Comparison of ENCODE assay signal across 8 cellular contexts in the genomic region with DNA sequence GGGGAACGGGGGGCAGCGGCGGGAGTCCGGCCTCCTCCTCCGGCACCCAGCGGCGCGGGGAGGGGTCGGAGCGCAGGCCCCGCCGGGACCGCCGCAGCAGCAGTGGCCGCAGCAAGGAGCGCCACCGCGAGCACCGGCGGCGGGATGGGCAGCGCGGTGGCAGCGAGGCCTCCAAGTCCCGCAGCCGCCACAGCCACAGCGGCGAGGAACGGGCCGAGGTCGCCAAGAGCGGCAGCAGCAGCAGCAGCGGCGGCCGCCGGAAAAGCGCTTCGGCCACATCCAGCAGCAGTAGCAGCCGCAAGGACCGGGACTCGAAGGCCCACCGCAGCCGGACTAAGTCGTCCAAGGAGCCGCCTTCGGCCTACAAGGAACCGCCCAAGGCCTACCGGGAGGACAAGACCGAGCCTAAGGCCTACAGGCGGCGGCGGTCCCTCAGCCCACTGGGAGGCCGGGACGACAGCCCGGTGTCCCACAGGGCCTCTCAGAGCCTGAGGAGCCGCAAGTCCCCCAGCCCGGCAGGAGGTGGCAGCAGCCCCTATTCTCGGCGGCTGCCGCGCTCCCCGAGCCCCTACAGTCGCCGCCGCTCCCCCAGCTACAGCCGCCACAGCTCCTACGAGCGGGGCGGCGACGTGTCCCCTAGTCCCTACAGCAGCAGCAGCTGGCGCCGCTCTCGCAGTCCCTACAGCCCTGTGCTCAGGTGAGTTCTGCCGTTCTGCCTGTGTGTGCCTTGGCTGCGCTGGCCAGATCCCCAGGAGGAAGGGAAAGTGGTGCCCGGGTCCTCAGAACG. TPM values are rescaled to one million over a fixed set of nuclear protein-coding genes. Genes with fewer than 3 reads are reported as not detected.
DNase-seq lines count a peak whose midpoint lies in the region; ATAC-seq, FAIRE-seq and TF ChIP-seq lines count a peak whose summit lies in the region.

No MANE protein-coding gene starts in this region.

- intact Hi-C loops in pancreas (cut with DNase I) = loop anchor here in 1 of 3 donors (5.0 kb wide), 2 partner anchors 41 to 101 kb away; no protein-coding TSS in a partner anchor
- intact Hi-C loops in tibial artery (cut with DNase I; ENCODE audit: low total_unique reads) = loop anchor here (10.0 kb wide), 1 partner anchor 183 kb away; a partner anchor contains a TSS

- H3K27me3 ChIP-seq in SJSA1 (replicated peaks) (no peaks in the 10 kb centered on the region), pancreas (no peaks in the 10 kb centered on the region), tibial artery (no peaks in the 10 kb centered on the region)

- ATAC-seq in GM19452 (IDR thresholded peaks at IDR 0.05; ENCODE audit: unreplicated experiment) (peak; percentile 35), pancreas (peak; percentile 22 to 47 (median 44))

- H3K27me3 Mint-ChIP-seq in glutamatergic neuron (ENCODE audit: unreplicated experiment) = peaks cover 12% of the 10 kb centered on the region

- DNase-seq in COLO668 (lab: John Stamatoyannopoulos, UW; ENCODE audit: unreplicated experiment) (peak; percentile 87), HT-29 (ENCODE audit: low spot score) (peak; percentile 81), SJSA1 (ENCODE audit: low read depth in 1 of 2, low spot score in 2 of 2) (peak; percentile 73 to 74), glutamatergic neuron (peak; percentile 78), pancreas (peak; percentile 70 to 90 (median 75)), tibial artery (peak; percentile 34 to 80)
- DNase-seq in activated naive CD4-positive, alpha-beta T cell treated with anti-CD3 and anti-CD28 coated beads, Interleukin-2, amount 50 U/mL, for 16 hours = peak; percentile 73

- peaks cover 15% of the 10 kb centered on the region for H3K9me3 Mint-ChIP-seq in glutamatergic neuron (ENCODE audit: unreplicated experiment)

- H3K9me3 ChIP-seq in SJSA1 (replicated peaks) (no peaks in the 10 kb centered on the region), pancreas (no peaks in the 10 kb centered on the region), tibial artery (no peaks in the 10 kb centered on the region)

- no peaks in the 10 kb centered on the region for H3K36me3 Mint-ChIP-seq in glutamatergic neuron (ENCODE audit: unreplicated experiment)

- peak overlapping the region; percentile 91 for H3K27ac Mint-ChIP-seq in glutamatergic neuron (ENCODE audit: unreplicated experiment)

- peak overlapping the region; percentile 80 for H3K4me3 ChIP-seq in SJSA1
- H3K4me3 ChIP-seq in pancreas = peak overlapping the region; percentile 89 to 95 (median 92)
- H3K4me3 ChIP-seq in tibial artery = peak overlapping the region; percentile 86 to 98

- WGBS in pancreas, 2 donors = 0 to 1% methylated on average over 70 to 78 of the region's 78 CpGs

- H3K4me3 Mint-ChIP-seq in glutamatergic neuron (ENCODE audit: unreplicated experiment) = peak overlapping the region; percentile 97

- H3K27ac ChIP-seq in SJSA1 (peak overlapping the region; percentile 82), pancreas (peak overlapping the region; percentile 98 to 99 (median 99)), tibial artery (peak overlapping the region; percentile 98 to 100)

- H3K36me3 ChIP-seq in SJSA1 (peaks cover 23% of the 10 kb centered on the region), pancreas (no peaks in the 10 kb centered on the region), tibial artery (no peaks in the 10 kb centered on the region)

- H3K4me1 Mint-ChIP-seq in glutamatergic neuron (ENCODE audit: low read depth, unreplicated experiment) = peaks cover 11% of the 10 kb centered on the region

- H3K4me1 ChIP-seq in SJSA1 (replicated peaks) (peaks cover 10% of the 10 kb centered on the region), pancreas (peaks cover 14 to 29% (median 29%) of the 10 kb centered on the region in 3 donors), tibial artery (peaks cover 0 to 48% (median 29%) of the 10 kb centered on the region in 4 donors)

- no peak for FAIRE-seq in pancreas (lab: Jason Lieb, UNC)

- TF ChIP-seq CTCF in glutamatergic neuron (IDR thresholded peaks at IDR 0.05; ENCODE audit: partially characterized antibody, unreplicated experiment) = peak; percentile 22
- TF ChIP-seq CTCF in pancreas (IDR thresholded peaks at IDR 0.05) = peak in 2 of 4 donors; percentile 25 to 27
- TF ChIP-seq CTCF in tibial artery (IDR thresholded peaks at IDR 0.05) = peak; percentile 25 to 51

RNA-seq across cellular contexts. Expression of a gene that starts 1.3 kb away (rescaled TPM):
- 61.4 and 64.6 TPM in 2 replicates for total RNA-seq in HT-29 (2014; rRNA removed; shearing (Covaris generic))
- 37.8 and 63.9 TPM in 2 replicates for total RNA-seq in SJSA1 (2014; rRNA removed; shearing (Covaris generic))
- total RNA-seq in glutamatergic neuron (ENCODE audit: unreplicated experiment) = 53.2 TPM
- 10 to 100 TPM; 20.7 to 34.7 (median 23.5) TPM for total RNA-seq in pancreas
- 10 to 100 TPM; 13.2 to 22.0 TPM for polyA plus RNA-seq in pancreas

Comparison
In these comparisons a context has a peak if more than half of its experiments do, and no peak if none do; other contexts are left out.
1. Peak in every context shown above with its lines: DNase-seq, ATAC-seq, H3K4me3 ChIP-seq and H3K27ac ChIP-seq.